Comparison of ENCODE assay signal across 13 cellular contexts in genomic region chr3:141909408-141909807, GRCh38. TPM values are rescaled to one million over a fixed set of nuclear protein-coding genes. Genes with fewer than 3 reads are reported as not detected.
DNase-seq lines count a peak whose midpoint lies in the region; ATAC-seq and TF ChIP-seq lines count a peak whose summit lies in the region.
"Had no signal": no experiment of that assay in that cellular context is flagged by ENCODE, and none has a peak within 500 bp of the region (broad histone marks: within the 10 kb centered on the region; RNA-seq: fewer than 3 reads in every experiment).

No MANE protein-coding gene starts in this region.

- peaks cover 96% of the 10 kb centered on the region for H3K36me3 ChIP-seq in OCI-LY7 (ENCODE audit: insufficient read depth, low read length)

- no peak for DNase-seq in stimulated activated naive CD8-positive, alpha-beta T cell treated with anti-CD3 and anti-CD28 coated beads, Interleukin-15, amount 100 ng/mL, for 72 hours
- DNase-seq in activated CD8-positive, alpha-beta T cell treated with anti-CD3 and anti-CD28 coated beads, Interleukin-2, amount 10 ng/mL, durations not matched to agents 7 days and 5 days: no peak
- DNase-seq in effector memory CD8-positive, alpha-beta T cell: no peak
- DNase-seq in OCI-LY7 (ENCODE audit: low spot score) (no peak), NOMO-1 treated with DMSO at 0.1 percent for 48 hours (lab: John Stamatoyannopoulos, UW; ENCODE audit: unreplicated experiment) (no peak)
- DNase-seq: DMS79 treated with DMSO at 0.1 percent for 48 hours, GOT3, NCI-H1105, NCI-H2081 had no signal

- H3K9me2 ChIP-seq in OCI-LY7 (ENCODE audit: insufficient read depth, low read length): no peaks in the 10 kb centered on the region

- peak overlapping the region; percentile 39 for H3K27ac Mint-ChIP-seq in stimulated activated naive CD8-positive, alpha-beta T cell treated with anti-CD3 and anti-CD28 coated beads, Interleukin-15, Interleukin-2, amounts not matched to agents 100 ng/mL and 50 ng/mL, for 24 hours
- no peak overlapping the region for H3K27ac Mint-ChIP-seq in stimulated activated naive CD8-positive, alpha-beta T cell treated with anti-CD3 and anti-CD28 coated beads, Interleukin-15, amount 100 ng/mL, for 72 hours
- peak overlapping the region; percentile 13 for H3K27ac Mint-ChIP-seq in activated CD8-positive, alpha-beta T cell treated with anti-CD3 and anti-CD28 coated beads, Interleukin-2, amount 10 ng/mL, durations not matched to agents 7 days and 5 days
- peak overlapping the region; percentile 0 to 5 for H3K27ac Mint-ChIP-seq in effector memory CD8-positive, alpha-beta T cell

- CTCF ChIA-PET in activated CD8-positive, alpha-beta T cell treated with anti-CD3 and anti-CD28 coated beads, Interleukin-2, amount 10 ng/mL, durations not matched to agents 7 days and 5 days (lab: Charles Lee): interaction anchor here (0.6 to 2.6 kb wide), 3 partner anchors 10 to 449 kb away, joined by 3 to 11 read pairs (median 3); no protein-coding TSS in a partner anchor
- CTCF ChIA-PET in OCI-LY7 (lab: Charles Lee; ENCODE audit: unreplicated experiment): no interaction called here

- no peak for ATAC-seq in stimulated activated naive CD8-positive, alpha-beta T cell treated with anti-CD3 and anti-CD28 coated beads, Interleukin-15, amount 100 ng/mL, for 72 hours
- ATAC-seq in activated CD8-positive, alpha-beta T cell treated with anti-CD3 and anti-CD28 coated beads, Interleukin-2, amount 10 ng/mL, durations not matched to agents 7 days and 5 days: no peak
- no peak for ATAC-seq in effector memory CD8-positive, alpha-beta T cell (replicated peaks)
- ATAC-seq in GM19395 (IDR thresholded peaks at IDR 0.05; ENCODE audit: unreplicated experiment): no peak
- ATAC-seq: Right ventricle myocardium inferior had no signal

- no peak overlapping the region for H3K27ac ChIP-seq in OCI-LY7 (ENCODE audit: low read depth, low read length, poor library complexity, severe bottlenecking)

- H3K27me3 Mint-ChIP-seq in stimulated activated naive CD8-positive, alpha-beta T cell treated with anti-CD3 and anti-CD28 coated beads, Interleukin-15, Interleukin-2, amounts not matched to agents 100 ng/mL and 50 ng/mL, for 24 hours: no peaks in the 10 kb centered on the region
- H3K27me3 Mint-ChIP-seq in stimulated activated naive CD8-positive, alpha-beta T cell treated with anti-CD3 and anti-CD28 coated beads, Interleukin-15, amount 100 ng/mL, for 72 hours: no peaks in the 10 kb centered on the region
- H3K27me3 Mint-ChIP-seq in activated CD8-positive, alpha-beta T cell treated with anti-CD3 and anti-CD28 coated beads, Interleukin-2, amount 10 ng/mL, durations not matched to agents 7 days and 5 days (ENCODE audit: low read depth): no peaks in the 10 kb centered on the region
- H3K27me3 Mint-ChIP-seq in effector memory CD8-positive, alpha-beta T cell: no peaks in the 10 kb centered on the region

- peaks cover 9% of the 10 kb centered on the region for H3K4me1 Mint-ChIP-seq in stimulated activated naive CD8-positive, alpha-beta T cell treated with anti-CD3 and anti-CD28 coated beads, Interleukin-15, Interleukin-2, amounts not matched to agents 100 ng/mL and 50 ng/mL, for 24 hours (ENCODE audit: low read depth)
- peaks cover 7% of the 10 kb centered on the region for H3K4me1 Mint-ChIP-seq in stimulated activated naive CD8-positive, alpha-beta T cell treated with anti-CD3 and anti-CD28 coated beads, Interleukin-15, amount 100 ng/mL, for 72 hours
- no peaks in the 10 kb centered on the region for H3K4me1 Mint-ChIP-seq in activated CD8-positive, alpha-beta T cell treated with anti-CD3 and anti-CD28 coated beads, Interleukin-2, amount 10 ng/mL, durations not matched to agents 7 days and 5 days (ENCODE audit: low read depth)
- H3K4me1 Mint-ChIP-seq in effector memory CD8-positive, alpha-beta T cell (ENCODE audit: low read depth in 2 of 2): peaks cover 1 to 9% of the 10 kb centered on the region in 2 donors

- H3K4me1 ChIP-seq in OCI-LY7 (ENCODE audit: insufficient read depth, low read length, poor library complexity, severe bottlenecking): no peaks in the 10 kb centered on the region

- no peak overlapping the region for H3K4me3 Mint-ChIP-seq in stimulated activated naive CD8-positive, alpha-beta T cell treated with anti-CD3 and anti-CD28 coated beads, Interleukin-15, Interleukin-2, amounts not matched to agents 100 ng/mL and 50 ng/mL, for 24 hours
- H3K4me3 Mint-ChIP-seq in stimulated activated naive CD8-positive, alpha-beta T cell treated with anti-CD3 and anti-CD28 coated beads, Interleukin-15, amount 100 ng/mL, for 72 hours: no peak overlapping the region
- H3K4me3 Mint-ChIP-seq in activated CD8-positive, alpha-beta T cell treated with anti-CD3 and anti-CD28 coated beads, Interleukin-2, amount 10 ng/mL, durations not matched to agents 7 days and 5 days: no peak overlapping the region
- no peak overlapping the region for H3K4me3 Mint-ChIP-seq in effector memory CD8-positive, alpha-beta T cell

- no TSS peak for BruUV-seq in OCI-LY7 (replicated peaks; lab: Mats Ljungman, UMichigan)

- H3K9me3 ChIP-seq in OCI-LY7 (ENCODE audit: low read length): peaks cover 6% of the 10 kb centered on the region; the same call in 1 of the 2 replicates

- POLR2A ChIA-PET in activated CD8-positive, alpha-beta T cell treated with anti-CD3 and anti-CD28 coated beads, Interleukin-2, amount 10 ng/mL, durations not matched to agents 7 days and 5 days (lab: Charles Lee): no interaction called here
- POLR2A ChIA-PET in OCI-LY7 (lab: Charles Lee): interaction anchor here (0.6 to 2.6 kb wide), 5 partner anchors 8 to 473 kb away, joined by 3 to 11 read pairs (median 4); no protein-coding TSS in a partner anchor

- peaks cover 80% of the 10 kb centered on the region for H3K36me3 Mint-ChIP-seq in stimulated activated naive CD8-positive, alpha-beta T cell treated with anti-CD3 and anti-CD28 coated beads, Interleukin-15, Interleukin-2, amounts not matched to agents 100 ng/mL and 50 ng/mL, for 24 hours (ENCODE audit: low read depth)
- peaks cover 65% of the 10 kb centered on the region for H3K36me3 Mint-ChIP-seq in activated CD8-positive, alpha-beta T cell treated with anti-CD3 and anti-CD28 coated beads, Interleukin-2, amount 10 ng/mL, durations not matched to agents 7 days and 5 days (ENCODE audit: low read depth)
- H3K36me3 Mint-ChIP-seq in effector memory CD8-positive, alpha-beta T cell (ENCODE audit: insufficient read depth): peaks cover 43% of the 10 kb centered on the region

- no peak overlapping the region for H3K4me2 ChIP-seq in OCI-LY7 (ENCODE audit: low read length)

- intact Hi-C loops in OCI-LY7 (cut with micrococcal nuclease; ENCODE audit: unreplicated experiment): no loop called here

- no peak for TF ChIP-seq CTCF in OCI-LY7 (conservative IDR thresholded peaks at IDR 0.05; ENCODE audit: low read length)

- H2AFZ ChIP-seq in OCI-LY7 (ENCODE audit: low read length): no peak overlapping the region

- H3K4me3 ChIP-seq in OCI-LY7 (ENCODE audit: low read depth, low read length, poor library complexity, severe bottlenecking): no peak overlapping the region
- H3K4me3 ChIP-seq: BLaER1 treated with 17β-estradiol and CSF1 and Interleukin-3, amounts not matched to agents 10 nM and 100 nM had no signal

- 0 out of 2 replicates have a peak, but pooled peaks cover 4% of the 10 kb centered on the region for H4K20me1 ChIP-seq in OCI-LY7 (ENCODE audit: insufficient read depth, low read length)

- H3K9me3 Mint-ChIP-seq in stimulated activated naive CD8-positive, alpha-beta T cell treated with anti-CD3 and anti-CD28 coated beads, Interleukin-15, Interleukin-2, amounts not matched to agents 100 ng/mL and 50 ng/mL, for 24 hours: peaks cover 5% of the 10 kb centered on the region
- peaks cover 6 to 7% of the 10 kb centered on the region in 2 donors for H3K9me3 Mint-ChIP-seq in stimulated activated naive CD8-positive, alpha-beta T cell treated with anti-CD3 and anti-CD28 coated beads, Interleukin-15, amount 100 ng/mL, for 72 hours
- peaks cover 5% of the 10 kb centered on the region for H3K9me3 Mint-ChIP-seq in activated CD8-positive, alpha-beta T cell treated with anti-CD3 and anti-CD28 coated beads, Interleukin-2, amount 10 ng/mL, durations not matched to agents 7 days and 5 days (ENCODE audit: insufficient read depth)
- peaks cover 0 to 2% of the 10 kb centered on the region in 2 donors for H3K9me3 Mint-ChIP-seq in effector memory CD8-positive, alpha-beta T cell

- peaks cover 14% of the 10 kb centered on the region for H3K79me2 ChIP-seq in OCI-LY7 (ENCODE audit: insufficient read depth, low read depth, low read length)

RNA-seq across cellular contexts. Expression of gene ATP1B3, which starts 33.0 kb away (rescaled TPM):
- total RNA-seq in activated CD8-positive, alpha-beta T cell treated with anti-CD3 and anti-CD28 coated beads, Interleukin-2, amount 10 ng/mL, durations not matched to agents 7 days and 5 days: 100 to 1,000 TPM; 108 to 122 TPM
- 45.5 and 53.8 TPM in 2 replicates for total RNA-seq in OCI-LY7 (2014; rRNA removed; shearing (Covaris generic))
- 133 and 136 TPM in 2 replicates for total RNA-seq in OCI-LY7 (2022)

Comparison
In these comparisons a context has a peak if more than half of its experiments do, and no peak if none do; other contexts are left out.
1. H3K27ac Mint-ChIP-seq: peak in stimulated activated naive CD8-positive, alpha-beta T cell treated with anti-CD3 and anti-CD28 coated beads, Interleukin-15, Interleukin-2, amounts not matched to agents 100 ng/mL and 50 ng/mL, for 24 hours (single experiment), activated CD8-positive, alpha-beta T cell treated with anti-CD3 and anti-CD28 coated beads, Interleukin-2, amount 10 ng/mL, durations not matched to agents 7 days and 5 days (single experiment) and effector memory CD8-positive, alpha-beta T cell (2 of 2); none in stimulated activated naive CD8-positive, alpha-beta T cell treated with anti-CD3 and anti-CD28 coated beads, Interleukin-15, amount 100 ng/mL, for 72 hours (0 of 2).